ENCODE assay signal across 26 cellular contexts in genomic region chr12:96226401-96226800, GRCh38. TPM values are rescaled to one million over a fixed set of nuclear protein-coding genes. Genes with fewer than 3 reads are reported as not detected.
A peak's percentile ranks its signal among the peaks of the same experiment; 100 is the strongest.
DNase-seq lines count a peak whose midpoint lies in the region; ATAC-seq, FAIRE-seq and TF ChIP-seq lines count a peak whose summit lies in the region.
"Had no signal": no experiment of that assay in that cellular context is flagged by ENCODE, and none has a peak within 500 bp of the region (broad histone marks: within the 10 kb centered on the region; RNA-seq: fewer than 3 reads in every experiment).

No MANE protein-coding gene starts in this region.

- no peaks in the 10 kb centered on the region for H3K9me3 Mint-ChIP-seq in activated T-cell treated with anti-CD3 and anti-CD28 coated beads, Interleukin-2, amount 50 U/mL, for 72 hours
- no peaks in the 10 kb centered on the region for H3K9me3 Mint-ChIP-seq in activated T-cell treated with anti-CD3 and anti-CD28 coated beads, Interleukin-2, amount 50 U/mL, for 4 hours
- H3K9me3 Mint-ChIP-seq in CD8-positive, alpha-beta memory T cell, result no peaks in the 10 kb centered on the region
- no peaks in the 10 kb centered on the region for H3K9me3 Mint-ChIP-seq in neural crest cell
- H3K9me3 Mint-ChIP-seq in GM23338, result no peaks in the 10 kb centered on the region
- H3K9me3 Mint-ChIP-seq in activated CD4-positive, alpha-beta T cell treated with anti-CD3 and anti-CD28 coated beads, Interleukin-2, amount 10 ng/mL, durations not matched to agents 24 days and 14 days, result peaks cover 3% of the 10 kb centered on the region
- H3K9me3 Mint-ChIP-seq: dendritic cell treated with granulocyte-macrophage colony-stimulating factor and Interleukin-4, amounts not matched to agents 40 ng/mL and 50 ng/mL, for 4 days had no signal

- no peak overlapping the region for H3K4me2 ChIP-seq in GM23338

- intact Hi-C loops in activated CD4-positive, alpha-beta T cell treated with anti-CD3 and anti-CD28 coated beads, Interleukin-2, amount 10 ng/mL, durations not matched to agents 24 days and 14 days (cut with micrococcal nuclease), result no loop called here

- H3K27ac Mint-ChIP-seq in activated T-cell treated with anti-CD3 and anti-CD28 coated beads, Interleukin-2, amount 50 U/mL, for 72 hours, result peak overlapping the region; percentile 56
- H3K27ac Mint-ChIP-seq in CD8-positive, alpha-beta memory T cell, result peak overlapping the region in 7 of 8 donors; percentile 69 to 94 (median 89)
- H3K27ac Mint-ChIP-seq in neural crest cell (ENCODE audit: unreplicated experiment), result peak overlapping the region; percentile 29
- no peak overlapping the region for H3K27ac Mint-ChIP-seq in GM23338
- no peak overlapping the region for H3K27ac Mint-ChIP-seq in activated CD4-positive, alpha-beta T cell treated with anti-CD3 and anti-CD28 coated beads, Interleukin-2, amount 10 ng/mL, durations not matched to agents 24 days and 14 days
- H3K27ac Mint-ChIP-seq: dendritic cell treated with granulocyte-macrophage colony-stimulating factor and Interleukin-4, amounts not matched to agents 40 ng/mL and 50 ng/mL, for 4 days had no signal

- H3K36me3 Mint-ChIP-seq in activated T-cell treated with anti-CD3 and anti-CD28 coated beads, Interleukin-2, amount 50 U/mL, for 72 hours (ENCODE audit: insufficient read depth in 2 of 2), result peaks cover 8 to 12% of the 10 kb centered on the region in 2 donors
- peaks cover 41% of the 10 kb centered on the region for H3K36me3 Mint-ChIP-seq in activated T-cell treated with anti-CD3 and anti-CD28 coated beads, Interleukin-2, amount 50 U/mL, for 4 hours (ENCODE audit: insufficient read depth)
- H3K36me3 Mint-ChIP-seq in CD8-positive, alpha-beta memory T cell, result peaks cover 0 to 62% (median 18%) of the 10 kb centered on the region in 3 donors
- H3K36me3 Mint-ChIP-seq in neural crest cell (ENCODE audit: low read depth) (peaks cover 2% of the 10 kb centered on the region), GM23338 (ENCODE audit: low read depth) (no peaks in the 10 kb centered on the region; the same call in 2 of the 3 replicates)
- H3K36me3 Mint-ChIP-seq in activated CD4-positive, alpha-beta T cell treated with anti-CD3 and anti-CD28 coated beads, Interleukin-2, amount 10 ng/mL, durations not matched to agents 24 days and 14 days (ENCODE audit: low read depth), result peaks cover 50% of the 10 kb centered on the region

- H4K20me1 ChIP-seq in GM23338 (replicated peaks; ENCODE audit: insufficient read depth), result no peaks in the 10 kb centered on the region

- H3K27me3 Mint-ChIP-seq in activated T-cell treated with anti-CD3 and anti-CD28 coated beads, Interleukin-2, amount 50 U/mL, for 72 hours (ENCODE audit: low read depth), result no peaks in the 10 kb centered on the region
- no peaks in the 10 kb centered on the region for H3K27me3 Mint-ChIP-seq in activated T-cell treated with anti-CD3 and anti-CD28 coated beads, Interleukin-2, amount 50 U/mL, for 4 hours (ENCODE audit: low read depth)
- no peaks in the 10 kb centered on the region for H3K27me3 Mint-ChIP-seq in CD8-positive, alpha-beta memory T cell
- H3K27me3 Mint-ChIP-seq in neural crest cell (ENCODE audit: low read depth) (no peaks in the 10 kb centered on the region), GM23338 (ENCODE audit: insufficient read depth, low read depth, poor library complexity) (no peaks in the 10 kb centered on the region)
- no peaks in the 10 kb centered on the region for H3K27me3 Mint-ChIP-seq in activated CD4-positive, alpha-beta T cell treated with anti-CD3 and anti-CD28 coated beads, Interleukin-2, amount 10 ng/mL, durations not matched to agents 24 days and 14 days
- H3K27me3 Mint-ChIP-seq: activated CD4-positive, alpha-beta T cell treated with anti-CD3 and anti-CD28 coated beads, Interleukin-2, amount 10 ng/mL, durations not matched to agents 7 days and 5 days; dendritic cell treated with granulocyte-macrophage colony-stimulating factor and Interleukin-4, amounts not matched to agents 40 ng/mL and 50 ng/mL, for 4 days had no signal

- H2AFZ ChIP-seq in GM23338, result no peak overlapping the region

- H3K9me2 ChIP-seq in GM23338 (ENCODE audit: insufficient read depth), result no peaks in the 10 kb centered on the region

- H3K36me3 ChIP-seq in CD8-positive, alpha-beta memory T cell (ENCODE audit: insufficient read depth, low read length), result no peaks in the 10 kb centered on the region
- H3K36me3 ChIP-seq in bronchial epithelial cell (ENCODE audit: control insufficient read depth, insufficient read depth, low read length) (peaks cover 4% of the 10 kb centered on the region), GM23338 (ENCODE audit: insufficient read depth) (no peaks in the 10 kb centered on the region)
- H3K36me3 ChIP-seq: WERI-Rb-1 had no signal

- H3K27me3 ChIP-seq in CD8-positive, alpha-beta memory T cell (ENCODE audit: insufficient read depth, low read length, poor library complexity, severe bottlenecking), result no peaks in the 10 kb centered on the region
- H3K27me3 ChIP-seq in bronchial epithelial cell (ENCODE audit: control insufficient read depth, insufficient read depth, low read length), result no peaks in the 10 kb centered on the region
- no peaks in the 10 kb centered on the region for H3K27me3 ChIP-seq in GM23338 (ENCODE audit: insufficient read depth)
- H3K27me3 ChIP-seq: suprapubic skin had no signal

- no peak for TF ChIP-seq CTCF in bronchial epithelial cell (IDR thresholded peaks at IDR 0.05; ENCODE audit: insufficient read depth, low read length, severe bottlenecking)
- no peak for TF ChIP-seq CTCF in neural crest cell (conservative IDR thresholded peaks at IDR 0.05)
- no peak for TF ChIP-seq CTCF in GM23338 (conservative IDR thresholded peaks at IDR 0.05; ENCODE audit: low read depth in 2 of 2)

- H3K4me1 Mint-ChIP-seq in activated T-cell treated with anti-CD3 and anti-CD28 coated beads, Interleukin-2, amount 50 U/mL, for 72 hours (ENCODE audit: low read depth), result peaks cover 26% of the 10 kb centered on the region
- H3K4me1 Mint-ChIP-seq in activated T-cell treated with anti-CD3 and anti-CD28 coated beads, Interleukin-2, amount 50 U/mL, for 4 hours (ENCODE audit: low read depth), result peaks cover 34% of the 10 kb centered on the region
- peaks cover 23 to 40% (median 39%) of the 10 kb centered on the region in 3 donors for H3K4me1 Mint-ChIP-seq in CD8-positive, alpha-beta memory T cell
- no peaks in the 10 kb centered on the region for H3K4me1 Mint-ChIP-seq in neural crest cell
- no peaks in the 10 kb centered on the region for H3K4me1 Mint-ChIP-seq in GM23338
- H3K4me1 Mint-ChIP-seq in activated CD4-positive, alpha-beta T cell treated with anti-CD3 and anti-CD28 coated beads, Interleukin-2, amount 10 ng/mL, durations not matched to agents 24 days and 14 days, result peaks cover 17% of the 10 kb centered on the region

- POLR2A ChIA-PET in CD8-positive, alpha-beta memory T cell (lab: Charles Lee), result no interaction called here

- peak; percentile 96 for FAIRE-seq in bronchial epithelial cell (lab: Jason Lieb, UNC)
- FAIRE-seq: endometrium, GM12891, RCC 7860, urothelium cell line had no signal

- H3K79me2 ChIP-seq in GM23338 (replicated peaks; ENCODE audit: insufficient read depth), result no peaks in the 10 kb centered on the region

- no peak for DNase-seq in activated T-cell treated with anti-CD3 and anti-CD28 coated beads, Interleukin-2, amount 50 U/mL, for 72 hours
- DNase-seq in activated T-cell treated with anti-CD3 and anti-CD28 coated beads, Interleukin-2, amount 50 U/mL, for 4 hours, result no peak
- no peak for DNase-seq in CD8-positive, alpha-beta memory T cell
- DNase-seq in bronchial epithelial cell (ENCODE audit: low read depth) (no peak), neural crest cell (ENCODE audit: low read depth, low spot score) (no peak), GM23338 (ENCODE audit: low spot score) (no peak), SKM-1 treated with dmso at 0.1 percent for 144 hours (lab: John Stamatoyannopoulos, UW; ENCODE audit: unreplicated experiment) (no peak)
- DNase-seq in activated CD4-positive, alpha-beta T cell treated with anti-CD3 and anti-CD28 coated beads, Interleukin-2, amount 10 ng/mL, durations not matched to agents 24 days and 14 days, result no peak
- DNase-seq: activated CD4-positive, alpha-beta T cell treated with anti-CD3 and anti-CD28 coated beads, Interleukin-2, amount 10 ng/mL, durations not matched to agents 7 days and 5 days; activated CD8-positive, alpha-beta memory T cell treated with anti-CD3 and anti-CD28 coated beads, Interleukin-2, amount 50 U/mL, for 48 hours; activated naive CD4-positive, alpha-beta T cell treated with anti-CD3 and anti-CD28 coated beads, Interleukin-2, amount 50 U/mL, for 16 hours; anterior cingulate cortex; Calu3; H7; NCI-H187; NCI-H526 treated with DMSO at 0.1 percent for 48 hours; nucleus accumbens; stimulated activated CD4-positive, alpha-beta T cell treated with anti-CD3 and anti-CD28 coated beads, Interleukin-1b, Interleukin-23, amount 100 ng/mL, for 48 hours; WERI-Rb-1 had no signal

- ATAC-seq in activated T-cell treated with anti-CD3 and anti-CD28 coated beads, Interleukin-2, amount 50 U/mL, for 72 hours (replicated peaks in 1 of 2), result no peak
- ATAC-seq in activated T-cell treated with anti-CD3 and anti-CD28 coated beads, Interleukin-2, amount 50 U/mL, for 4 hours, result no peak
- no peak for ATAC-seq in GM23338

- peak overlapping the region in 1 of 2 donors; percentile 38 for H3K4me3 Mint-ChIP-seq in activated T-cell treated with anti-CD3 and anti-CD28 coated beads, Interleukin-2, amount 50 U/mL, for 72 hours
- no peak overlapping the region for H3K4me3 Mint-ChIP-seq in activated T-cell treated with anti-CD3 and anti-CD28 coated beads, Interleukin-2, amount 50 U/mL, for 4 hours
- H3K4me3 Mint-ChIP-seq in CD8-positive, alpha-beta memory T cell, result peak overlapping the region in 2 of 7 donors; percentile 7 to 36
- H3K4me3 Mint-ChIP-seq in neural crest cell (no peak overlapping the region), GM23338 (no peak overlapping the region)
- no peak overlapping the region for H3K4me3 Mint-ChIP-seq in activated CD4-positive, alpha-beta T cell treated with anti-CD3 and anti-CD28 coated beads, Interleukin-2, amount 10 ng/mL, durations not matched to agents 24 days and 14 days
- H3K4me3 Mint-ChIP-seq: activated CD4-positive, alpha-beta T cell treated with anti-CD3 and anti-CD28 coated beads, Interleukin-2, amount 10 ng/mL, durations not matched to agents 7 days and 5 days; dendritic cell treated with granulocyte-macrophage colony-stimulating factor and Interleukin-4, amounts not matched to agents 40 ng/mL and 50 ng/mL, for 4 days had no signal

- H3K4me1 ChIP-seq in CD8-positive, alpha-beta memory T cell (ENCODE audit: insufficient read depth, low read length), result no peaks in the 10 kb centered on the region
- H3K4me1 ChIP-seq in GM23338 (ENCODE audit: insufficient read depth), result no peaks in the 10 kb centered on the region

- CTCF ChIA-PET in CD8-positive, alpha-beta memory T cell (lab: Charles Lee), result interaction anchor here (0.6 to 2.8 kb wide), 2 partner anchors 11 to 180 kb away, joined by 3 to 16 read pairs; no protein-coding TSS in a partner anchor

- no peak overlapping the region for H3K27ac ChIP-seq in CD8-positive, alpha-beta memory T cell (ENCODE audit: low read depth, low read length)
- no peak overlapping the region for H3K27ac ChIP-seq in GM23338 (ENCODE audit: low read depth)
- H3K27ac ChIP-seq: suprapubic skin, WERI-Rb-1 had no signal

- no peaks in the 10 kb centered on the region for H3F3A ChIP-seq in GM23338 (replicated peaks; ENCODE audit: low read depth)

- H3K9me3 ChIP-seq in CD8-positive, alpha-beta memory T cell (ENCODE audit: low read length), result no peaks in the 10 kb centered on the region
- H3K9me3 ChIP-seq: suprapubic skin had no signal

- no peak overlapping the region for H3K4me3 ChIP-seq in CD8-positive, alpha-beta memory T cell (ENCODE audit: low read length)
- H3K4me3 ChIP-seq in bronchial epithelial cell (ENCODE audit: low read depth, low read length), result no peak overlapping the region
- H3K4me3 ChIP-seq in GM23338, result no peak overlapping the region
- H3K4me3 ChIP-seq: skin epidermis, suprapubic skin had no signal

RNA-seq across cellular contexts. Expression of gene ELK3, which starts 32.2 kb away (rescaled TPM):
- 10 to 100 TPM; 31.2 to 34.9 TPM for total RNA-seq in activated T-cell treated with anti-CD3 and anti-CD28 coated beads, Interleukin-2, amount 50 U/mL, for 72 hours
- total RNA-seq in activated T-cell treated with anti-CD3 and anti-CD28 coated beads, Interleukin-2, amount 50 U/mL, for 4 hours, result 10 to 100 TPM; 33.8 to 43.1 (median 33.9) TPM
- 10 to 100 TPM; 24.0 to 28.4 TPM for total RNA-seq in CD8-positive, alpha-beta memory T cell
- polyA plus RNA-seq in CD8-positive, alpha-beta memory T cell, result 44.3 TPM
- total RNA-seq in bronchial epithelial cell (4.2 and 5.3 TPM in 2 replicates), neural crest cell (19.0 and 24.3 TPM in 2 replicates)
- total RNA-seq in GM23338 (2014; rRNA removed; shearing (Covaris generic)), result 8.3 and 12.1 TPM in 2 replicates
- polyA plus RNA-seq in GM23338 (2016; fragmentation: Nextera tagmentation; extraction: Ambion mirVana), result 5.5 and 6.5 TPM in 2 replicates
- 29.6 and 33.5 TPM in 2 replicates for total RNA-seq in activated CD4-positive, alpha-beta T cell treated with anti-CD3 and anti-CD28 coated beads, Interleukin-2, amount 10 ng/mL, durations not matched to agents 24 days and 14 days

Comparison
In these comparisons a context has a peak if more than half of its experiments do, and no peak if none do; other contexts are left out.
1. H3K27ac Mint-ChIP-seq: peak in activated T-cell treated with anti-CD3 and anti-CD28 coated beads, Interleukin-2, amount 50 U/mL, for 72 hours (single experiment), CD8-positive, alpha-beta memory T cell (7 of 8) and neural crest cell (single experiment); none in GM23338 (single experiment) and activated CD4-positive, alpha-beta T cell treated with anti-CD3 and anti-CD28 coated beads, Interleukin-2, amount 10 ng/mL, durations not matched to agents 24 days and 14 days (single experiment).